24 cellular contexts compared by ENCODE assay signal in genomic region chr5:63596254-63596653, GRCh38.
DNase-seq lines count a peak whose midpoint lies in the region; ATAC-seq, FAIRE-seq and TF ChIP-seq lines count a peak whose summit lies in the region.
"Had no signal": no experiment of that assay in that cellular context is flagged by ENCODE, and none has a peak within 500 bp of the region (broad histone marks: within the 10 kb centered on the region; RNA-seq: fewer than 3 reads in every experiment).

No MANE protein-coding gene starts in this region.

- no peaks in the 10 kb centered on the region for H3K4me1 Mint-ChIP-seq in natural killer cell
- H3K4me1 Mint-ChIP-seq: B cell; CD4-positive, CD25-positive, alpha-beta regulatory T cell had no signal

- H3K4me1 ChIP-seq in HepG2 (ENCODE audit: insufficient read depth, low read length) = no peaks in the 10 kb centered on the region
- no peaks in the 10 kb centered on the region for H3K4me1 ChIP-seq in right lobe of liver
- no peaks in the 10 kb centered on the region for H3K4me1 ChIP-seq in endothelial cell of umbilical vein (ENCODE audit: control insufficient read depth, extremely low read depth, insufficient read depth, low read length)
- H3K4me1 ChIP-seq: BLaER1, Caco-2, HAP-1 had no signal

- H3K4me3 Mint-ChIP-seq in natural killer cell = no peak overlapping the region
- H3K4me3 Mint-ChIP-seq: B cell; CD4-positive, CD25-positive, alpha-beta regulatory T cell; CD8-positive, alpha-beta T cell; HFFc6 had no signal

- TF ChIP-seq EP300 in HepG2 (IDR thresholded peaks at IDR 0.05; ENCODE audit: low read depth in 2 of 2, low read length in 2 of 2) = no peak
- TF ChIP-seq EP300 in HepG2 (CRISPR knock-in tag; IDR thresholded peaks at IDR 0.05; ENCODE audit: borderline replicate concordance) = no peak

- no peak overlapping the region for H3K27ac ChIP-seq in HepG2 (ENCODE audit: extremely low read length, insufficient read depth, low read length)
- no peak overlapping the region for H3K27ac ChIP-seq in right lobe of liver
- no peak overlapping the region for H3K27ac ChIP-seq in endothelial cell of umbilical vein (ENCODE audit: insufficient read depth, low read depth, low read length)
- H3K27ac ChIP-seq: 22Rv1, BLaER1, C4-2B had no signal

- no peaks in the 10 kb centered on the region for H3K27me3 Mint-ChIP-seq in natural killer cell (ENCODE audit: low read depth in 2 of 2)
- H3K27me3 Mint-ChIP-seq: B cell; CD4-positive, CD25-positive, alpha-beta regulatory T cell had no signal

- H3K4me2 ChIP-seq in HepG2 (ENCODE audit: low read depth, low read length) (no peak overlapping the region), endothelial cell of umbilical vein (ENCODE audit: insufficient read depth, low read length) (no peak overlapping the region)
- H3K4me2 ChIP-seq: BLaER1 had no signal

- no peaks in the 10 kb centered on the region for H3K79me2 ChIP-seq in HepG2 (ENCODE audit: insufficient read depth, low read length)
- no peaks in the 10 kb centered on the region for H3K79me2 ChIP-seq in endothelial cell of umbilical vein (ENCODE audit: control insufficient read depth, insufficient read depth, low read length)

- H3K27me3 ChIP-seq in HepG2 (ENCODE audit: control insufficient read depth in 1 of 2, insufficient read depth in 2 of 2, low read length in 2 of 2) (no peaks in the 10 kb centered on the region), right lobe of liver (no peaks in the 10 kb centered on the region), endothelial cell of umbilical vein (ENCODE audit: control insufficient read depth in 2 of 2, insufficient read depth in 2 of 2, low read length in 2 of 2) (no peaks in the 10 kb centered on the region)
- H3K27me3 ChIP-seq: BLaER1 had no signal

- no peak for FAIRE-seq in HepG2 (lab: Jason Lieb, UNC)
- FAIRE-seq in endothelial cell of umbilical vein (lab: Jason Lieb, UNC) = peak; percentile 15
- FAIRE-seq: GM12891, GM18507, H54 had no signal

- H3K36me3 ChIP-seq in HepG2 (replicated peaks in 1 of 2; ENCODE audit: control insufficient read depth in 1 of 2, insufficient read depth in 2 of 2, low read length in 2 of 2) = no peaks in the 10 kb centered on the region
- H3K36me3 ChIP-seq in right lobe of liver = no peaks in the 10 kb centered on the region
- no peaks in the 10 kb centered on the region for H3K36me3 ChIP-seq in endothelial cell of umbilical vein (ENCODE audit: control insufficient read depth in 2 of 2, extremely low read depth in 1 of 2, insufficient read depth in 2 of 2, low read length in 2 of 2)
- H3K36me3 ChIP-seq: BLaER1, HAP-1 had no signal

- H3K9me3 ChIP-seq in HepG2 (ENCODE audit: low read length) (peaks cover 37% of the 10 kb centered on the region), right lobe of liver (peaks cover 0 to 7% (median 0%) of the 10 kb centered on the region in 4 donors), endothelial cell of umbilical vein (replicated peaks; ENCODE audit: control insufficient read depth, insufficient read depth, low read length) (peaks cover 2% of the 10 kb centered on the region)
- H3K9me3 ChIP-seq: BLaER1, HAP-1 had no signal

- in situ Hi-C loops in HepG2 (cut with HindIII; ENCODE audit: extremely low pct_ligation_motif_present, low pct_unique_long_range_greater_than_20kb) = no loop called here

- POLR2A ChIA-PET in HepG2 (lab: Yijun Ruan, JAX) (no interaction called here), endothelial cell of umbilical vein (lab: Charles Lee) (no interaction called here)

- no peak for TF ChIP-seq RAD21 in HepG2 (CRISPR knock-in tag; IDR thresholded peaks at IDR 0.05)

- H2AFZ ChIP-seq in HepG2 (ENCODE audit: low read length) (no peak overlapping the region), endothelial cell of umbilical vein (ENCODE audit: low read depth, low read length) (no peak overlapping the region)

- H3K27ac Mint-ChIP-seq in natural killer cell = no peak overlapping the region
- H3K27ac Mint-ChIP-seq: B cell; CD4-positive, CD25-positive, alpha-beta regulatory T cell; CD8-positive, alpha-beta T cell; HFFc6 had no signal

- H4K20me1 ChIP-seq in HepG2 (ENCODE audit: insufficient read depth, low read length) (no peaks in the 10 kb centered on the region), endothelial cell of umbilical vein (replicated peaks; ENCODE audit: control insufficient read depth, extremely low read depth, insufficient read depth, low read length) (no peaks in the 10 kb centered on the region)
- H4K20me1 ChIP-seq: BLaER1 had no signal

- peaks cover 2% of the 10 kb centered on the region for H3K36me3 Mint-ChIP-seq in natural killer cell
- H3K36me3 Mint-ChIP-seq: CD4-positive, CD25-positive, alpha-beta regulatory T cell; CD8-positive, alpha-beta T cell had no signal

- CTCF ChIA-PET in HepG2 (lab: Yijun Ruan, JAX; ENCODE audit: low intra/inter-chr PET ratio, low total read pairs) = no interaction called here
- CTCF ChIA-PET in endothelial cell of umbilical vein (lab: Charles Lee) = no interaction called here

- dilution Hi-C loops in endothelial cell of umbilical vein (cut with MboI; ENCODE audit: extremely low pct_ligation_motif_present, low sequenced_read_pairs) = no loop called here

- H3K9me3 Mint-ChIP-seq in natural killer cell = peaks cover 4 to 8% of the 10 kb centered on the region in 2 donors

- DNase-seq in DMS53 (lab: John Stamatoyannopoulos, UW) (peak; percentile 29), DMS53 treated with DMSO at 0.1 percent for 48 hours (lab: John Stamatoyannopoulos, UW; ENCODE audit: unreplicated experiment) (no peak), HepG2 (ENCODE audit: low spot score) (no peak), right lobe of liver (no peak), endothelial cell of umbilical vein (ENCODE audit: low read depth, low spot score) (no peak), NCI-H2107 treated with DMSO at 0.1 percent for 48 hours (lab: John Stamatoyannopoulos, UW; ENCODE audit: unreplicated experiment) (no peak), natural killer cell (no peak)
- DNase-seq: Caco-2; CD4-positive, CD25-positive, alpha-beta regulatory T cell; CD8-positive, alpha-beta T cell; DMS153; DMS79 treated with DMSO at 0.1 percent for 48 hours; GF-D8; GOT3; HFFc6 had no signal

- TF ChIP-seq POLR2A in HepG2 (IDR thresholded peaks at IDR 0.05; ENCODE audit: insufficient read depth in 1 of 2, low read depth in 2 of 2, low read length in 2 of 2) (no peak), right lobe of liver (IDR thresholded peaks at IDR 0.05) (no peak), endothelial cell of umbilical vein (IDR thresholded peaks at IDR 0.05; ENCODE audit: low read depth, low read length) (no peak)

- H3K9ac ChIP-seq in HepG2 (ENCODE audit: insufficient read depth, low read depth, low read length) = no peak overlapping the region
- no peak overlapping the region for H3K9ac ChIP-seq in endothelial cell of umbilical vein (replicated peaks; ENCODE audit: extremely low read depth, insufficient read depth, low read length)
- H3K9ac ChIP-seq: BLaER1 had no signal

- no peak for ATAC-seq in HepG2
- ATAC-seq in right lobe of liver = no peak
- ATAC-seq in GM19351 (IDR thresholded peaks at IDR 0.05; ENCODE audit: unreplicated experiment) = no peak
- no peak for ATAC-seq in natural killer cell
- ATAC-seq: CD8-positive, alpha-beta T cell had no signal

- intact Hi-C loops in HepG2 (cut with micrococcal nuclease; ENCODE audit: unreplicated experiment) (no loop called here), right lobe of liver (cut with DNase I) (no loop called here), endothelial cell of umbilical vein (cut with micrococcal nuclease) (no loop called here), natural killer cell (cut with micrococcal nuclease) (no loop called here)

- H3K4me3 ChIP-seq in HepG2 (replicated peaks in 1 of 3; ENCODE audit: insufficient read depth in 1 of 3, low read depth in 2 of 3, low read length in 3 of 3) = no peak overlapping the region
- H3K4me3 ChIP-seq in right lobe of liver = no peak overlapping the region
- no peak overlapping the region for H3K4me3 ChIP-seq in endothelial cell of umbilical vein (replicated peaks in 1 of 3; ENCODE audit: insufficient read depth in 1 of 3, low read depth in 1 of 3, low read length in 3 of 3)
- H3K4me3 ChIP-seq: BLaER1, HAP-1 had no signal

- no TSS peak for BruUV-seq in HepG2 (replicated peaks; lab: Mats Ljungman, UMichigan)
- BruUV-seq in endothelial cell of umbilical vein (replicated peaks; lab: Mats Ljungman, UMichigan) = no TSS peak

- TF ChIP-seq CTCF in HepG2 (CRISPR knock-in tag; IDR thresholded peaks at IDR 0.05) (no peak), right lobe of liver (IDR thresholded peaks at IDR 0.05) (no peak), endothelial cell of umbilical vein (IDR thresholded peaks at IDR 0.05; ENCODE audit: extremely low read depth in 1 of 2, insufficient read depth in 1 of 2, low read depth in 1 of 2, low read length in 2 of 2) (no peak), natural killer cell (IDR thresholded peaks at IDR 0.05) (no peak)

- no peaks in the 10 kb centered on the region for H3K9me1 ChIP-seq in endothelial cell of umbilical vein (replicated peaks; ENCODE audit: control insufficient read depth, extremely low read depth, insufficient read depth, low read length)

TF ChIP-seq in HepG2, 621 proteins besides CTCF, POLR2A, EP300 and RAD21 (continues in another document):
- no peak for TF ChIP-seq ZNF510 (CRISPR knock-in tag; IDR thresholded peaks at IDR 0.05; ENCODE audit: low read depth)
- no peak for TF ChIP-seq ZNF468 (CRISPR knock-in tag; IDR thresholded peaks at IDR 0.05)
- TF ChIP-seq SP140L (CRISPR knock-in tag; IDR thresholded peaks at IDR 0.05; ENCODE audit: borderline replicate concordance) = no peak

TF ChIP-seq in endothelial cell of umbilical vein, 7 proteins besides CTCF, POLR2A, EP300 and RAD21:
- TF ChIP-seq FOS (IDR thresholded peaks at IDR 0.05; ENCODE audit: borderline replicate concordance, insufficient read depth, low read length) (no peak), GATA2 (IDR thresholded peaks at IDR 0.05; ENCODE audit: insufficient read depth, insufficient read length, low read depth, low read length) (no peak), EZH2 (IDR thresholded peaks at IDR 0.05; ENCODE audit: borderline replicate concordance, low read depth, low read length, severe bottlenecking) (no peak), POLR2AphosphoS5 (IDR thresholded peaks at IDR 0.05; ENCODE audit: insufficient read depth, low read depth, low read length) (no peak), MYC (IDR thresholded peaks at IDR 0.05; ENCODE audit: low read depth, low read length) (no peak), MAX (IDR thresholded peaks at IDR 0.05; ENCODE audit: insufficient read depth, insufficient read length) (no peak), JUN (IDR thresholded peaks at IDR 0.05; ENCODE audit: borderline replicate concordance, insufficient read depth, insufficient read length, low read depth) (no peak)
